Comparison of ENCODE assay signal across 13 cellular contexts in the genomic region with DNA sequence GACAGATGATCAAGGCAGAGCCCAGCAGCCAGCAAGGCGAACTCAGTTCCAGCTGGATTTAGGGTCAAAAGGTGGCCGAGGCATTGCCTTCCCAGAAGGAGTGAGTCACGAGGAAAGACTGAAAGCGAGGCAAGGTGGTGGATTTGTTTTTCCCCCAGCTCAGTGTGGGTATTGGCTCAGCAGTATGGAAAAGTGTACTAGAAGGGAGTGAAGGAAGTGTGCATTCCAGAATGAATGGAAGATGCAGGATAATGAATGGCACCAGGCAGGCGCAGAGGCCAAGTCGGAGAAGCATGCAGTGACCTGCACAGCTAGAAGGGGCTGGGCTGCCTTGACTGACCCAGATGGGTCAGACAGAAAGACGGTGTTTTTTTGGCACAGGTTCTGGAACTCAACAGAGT. TPM values are rescaled to one million over a fixed set of nuclear protein-coding genes. Genes with fewer than 3 reads are reported as not detected.
DNase-seq lines count a peak whose midpoint lies in the region; ATAC-seq and TF ChIP-seq lines count a peak whose summit lies in the region.
"Had no signal": no experiment of that assay in that cellular context is flagged by ENCODE, and none has a peak within 500 bp of the region (broad histone marks: within the 10 kb centered on the region; RNA-seq: fewer than 3 reads in every experiment).

No MANE protein-coding gene starts in this region.

- peaks cover 96% of the 10 kb centered on the region for H3K79me2 ChIP-seq in Karpas-422 (ENCODE audit: low read length)

- H2AFZ ChIP-seq in Karpas-422 (ENCODE audit: low read length) = no peak overlapping the region

- no peak overlapping the region for H3K4me3 ChIP-seq in AG09309 (ENCODE audit: control insufficient read depth, low read depth, low read length)
- no peak overlapping the region for H3K4me3 ChIP-seq in MG63
- no peak overlapping the region for H3K4me3 ChIP-seq in mucosa of descending colon
- no peak overlapping the region for H3K4me3 ChIP-seq in Karpas-422 (ENCODE audit: low read length)
- H3K4me3 ChIP-seq: spleen had no signal

- peaks cover 10% of the 10 kb centered on the region for H3K36me3 Mint-ChIP-seq in activated CD8-positive, alpha-beta T cell treated with anti-CD3 and anti-CD28 coated beads for 36 hours (ENCODE audit: low read depth)

- H3K9me2 ChIP-seq in Karpas-422 (replicated peaks; ENCODE audit: insufficient read depth, low read length) = no peaks in the 10 kb centered on the region

- no peak overlapping the region for H3K9ac ChIP-seq in Karpas-422 (ENCODE audit: low read length)
- H3K9ac ChIP-seq: KMS-11 had no signal

- H3K27me3 ChIP-seq in MG63 (no peaks in the 10 kb centered on the region), Karpas-422 (ENCODE audit: low read length) (no peaks in the 10 kb centered on the region)

- DNase-seq in AG09309 (ENCODE audit: low read depth) = peak; percentile 80
- peak; percentile 91 for DNase-seq in MG63
- DNase-seq in dermis blood vessel endothelial cell = peak; percentile 95
- DNase-seq in mucosa of descending colon = no peak
- no peak for DNase-seq in Karpas-422
- DNase-seq in NCI-H2029 treated with DMSO at 0.1 percent for 48 hours (lab: John Stamatoyannopoulos, UW) = no peak
- DNase-seq in activated CD8-positive, alpha-beta T cell treated with anti-CD3 and anti-CD28 coated beads for 36 hours = no peak
- DNase-seq in NK-92 (lab: John Stamatoyannopoulos, UW; ENCODE audit: unreplicated experiment) = no peak
- DNase-seq: activated naive CD8-positive, alpha-beta T cell treated with anti-CD3 and anti-CD28 coated beads, Interleukin-2, amount 50 U/mL, for 24 hours; spleen; stimulated activated naive CD8-positive, alpha-beta T cell treated with anti-CD3 and anti-CD28 coated beads, Interleukin-15, amount 100 ng/mL, for 72 hours had no signal

- H3K9me3 Mint-ChIP-seq in activated CD8-positive, alpha-beta T cell treated with anti-CD3 and anti-CD28 coated beads for 36 hours = no peaks in the 10 kb centered on the region
- H3K9me3 Mint-ChIP-seq: activated naive CD8-positive, alpha-beta T cell treated with anti-CD3 and anti-CD28 coated beads, Interleukin-2, amount 50 U/mL, for 24 hours; stimulated activated naive CD8-positive, alpha-beta T cell treated with anti-CD3 and anti-CD28 coated beads, Interleukin-15, amount 100 ng/mL, for 72 hours had no signal

- peak; percentile 27 for ATAC-seq in mucosa of descending colon
- ATAC-seq in activated CD8-positive, alpha-beta T cell treated with anti-CD3 and anti-CD28 coated beads for 36 hours = no peak
- ATAC-seq: activated CD4-positive, CD25-positive, alpha-beta regulatory T cell treated with anti-CD3 and anti-CD28 coated beads, Interleukin-2, amount 50 U/mL, for 24 hours; activated naive CD8-positive, alpha-beta T cell treated with anti-CD3 and anti-CD28 coated beads, Interleukin-2, amount 50 U/mL, for 24 hours; stimulated activated naive CD8-positive, alpha-beta T cell treated with anti-CD3 and anti-CD28 coated beads, Interleukin-15, amount 100 ng/mL, for 72 hours had no signal

- H3K4me1 ChIP-seq in mucosa of descending colon (ENCODE audit: low read depth) (peaks cover 23% of the 10 kb centered on the region), Karpas-422 (ENCODE audit: low read length) (peaks cover 30% of the 10 kb centered on the region)

- intact Hi-C loops in mucosa of descending colon (cut with DNase I, micrococcal nuclease) = no loop called here
- intact Hi-C loops in activated CD8-positive, alpha-beta T cell treated with anti-CD3 and anti-CD28 coated beads for 36 hours (cut with micrococcal nuclease) = no loop called here

- no peaks in the 10 kb centered on the region for H3K27me3 Mint-ChIP-seq in activated CD8-positive, alpha-beta T cell treated with anti-CD3 and anti-CD28 coated beads for 36 hours
- H3K27me3 Mint-ChIP-seq: activated naive CD8-positive, alpha-beta T cell treated with anti-CD3 and anti-CD28 coated beads, Interleukin-2, amount 50 U/mL, for 24 hours; stimulated activated naive CD8-positive, alpha-beta T cell treated with anti-CD3 and anti-CD28 coated beads, Interleukin-15, amount 100 ng/mL, for 72 hours had no signal

- H3K4me3 Mint-ChIP-seq in activated CD8-positive, alpha-beta T cell treated with anti-CD3 and anti-CD28 coated beads for 36 hours = no peak overlapping the region
- H3K4me3 Mint-ChIP-seq: activated naive CD8-positive, alpha-beta T cell treated with anti-CD3 and anti-CD28 coated beads, Interleukin-2, amount 50 U/mL, for 24 hours; stimulated activated naive CD8-positive, alpha-beta T cell treated with anti-CD3 and anti-CD28 coated beads, Interleukin-15, amount 100 ng/mL, for 72 hours had no signal

- no peaks in the 10 kb centered on the region for H4K20me1 ChIP-seq in Karpas-422 (ENCODE audit: insufficient read depth, low read depth, low read length)

- no peak overlapping the region for H3K27ac Mint-ChIP-seq in activated CD8-positive, alpha-beta T cell treated with anti-CD3 and anti-CD28 coated beads for 36 hours
- H3K27ac Mint-ChIP-seq: activated naive CD8-positive, alpha-beta T cell treated with anti-CD3 and anti-CD28 coated beads, Interleukin-2, amount 50 U/mL, for 24 hours; stimulated activated naive CD8-positive, alpha-beta T cell treated with anti-CD3 and anti-CD28 coated beads, Interleukin-15, amount 100 ng/mL, for 72 hours had no signal

- TF ChIP-seq CTCF in AG09309 (IDR thresholded peaks at IDR 0.05; ENCODE audit: control insufficient read depth, insufficient read depth, low read depth, low read length, missing control alignments) = no peak
- TF ChIP-seq CTCF in mucosa of descending colon (IDR thresholded peaks at IDR 0.05) = no peak
- no peak for TF ChIP-seq CTCF in activated CD8-positive, alpha-beta T cell treated with anti-CD3 and anti-CD28 coated beads for 36 hours (IDR thresholded peaks at IDR 0.05)

- POLR2A ChIA-PET in activated CD8-positive, alpha-beta T cell treated with anti-CD3 and anti-CD28 coated beads for 36 hours (lab: Charles Lee) = no interaction called here

- no peak overlapping the region for H3K27ac ChIP-seq in Karpas-422 (ENCODE audit: low read length)
- H3K27ac ChIP-seq: KMS-11, spleen had no signal

- H3K9me3 ChIP-seq in MG63 (no peaks in the 10 kb centered on the region), mucosa of descending colon (no peaks in the 10 kb centered on the region), Karpas-422 (ENCODE audit: low read length) (no peaks in the 10 kb centered on the region)
- H3K9me3 ChIP-seq: spleen had no signal

- H3K36me3 ChIP-seq in MG63 = no peaks in the 10 kb centered on the region
- no peaks in the 10 kb centered on the region for H3K36me3 ChIP-seq in mucosa of descending colon (ENCODE audit: low read depth)
- H3K36me3 ChIP-seq in Karpas-422 (ENCODE audit: insufficient read depth, low read length) = peaks cover 7% of the 10 kb centered on the region; the same call in 1 of the 2 replicates

- peaks cover 18% of the 10 kb centered on the region for H3K4me1 Mint-ChIP-seq in activated CD8-positive, alpha-beta T cell treated with anti-CD3 and anti-CD28 coated beads for 36 hours (ENCODE audit: low read depth)

- no peak overlapping the region for H3K4me2 ChIP-seq in Karpas-422 (ENCODE audit: low read depth, low read length, poor library complexity, severe bottlenecking)
- H3K4me2 ChIP-seq: KMS-11 had no signal

- CTCF ChIA-PET in activated CD8-positive, alpha-beta T cell treated with anti-CD3 and anti-CD28 coated beads for 36 hours (lab: Charles Lee) = no interaction called here

RNA-seq across cellular contexts. Expression of a gene that starts 46.3 kb away (rescaled TPM):
- 14.4 and 15.0 TPM in 2 replicates for total RNA-seq in MG63 (2014; rRNA removed; shearing (Covaris generic); ENCODE audit: low replicate concordance)
- total RNA-seq in dermis blood vessel endothelial cell (70.8 and 72.3 TPM in 2 replicates), mucosa of descending colon (100 to 1,000 TPM; 133 to 217 (median 214) TPM)
- total RNA-seq in Karpas-422 (2014; rRNA removed; shearing (Covaris generic); ENCODE audit: low replicate concordance) = 202 and 334 TPM in 2 replicates
- total RNA-seq in activated CD8-positive, alpha-beta T cell treated with anti-CD3 and anti-CD28 coated beads for 36 hours = 100 to 1,000 TPM; 145 to 153 TPM

Comparison
In these comparisons a context has a peak if more than half of its experiments do, and no peak if none do; other contexts are left out.
1. DNase-seq: peak in AG09309 (single experiment), MG63 (single experiment) and dermis blood vessel endothelial cell (single experiment); none in mucosa of descending colon (0 of 3), Karpas-422 (single experiment), NCI-H2029 treated with DMSO at 0.1 percent for 48 hours (single experiment), activated CD8-positive, alpha-beta T cell treated with anti-CD3 and anti-CD28 coated beads for 36 hours (single experiment) and NK-92 (single experiment).